ENCODE assay signal across 9 cellular contexts in the genomic region with DNA sequence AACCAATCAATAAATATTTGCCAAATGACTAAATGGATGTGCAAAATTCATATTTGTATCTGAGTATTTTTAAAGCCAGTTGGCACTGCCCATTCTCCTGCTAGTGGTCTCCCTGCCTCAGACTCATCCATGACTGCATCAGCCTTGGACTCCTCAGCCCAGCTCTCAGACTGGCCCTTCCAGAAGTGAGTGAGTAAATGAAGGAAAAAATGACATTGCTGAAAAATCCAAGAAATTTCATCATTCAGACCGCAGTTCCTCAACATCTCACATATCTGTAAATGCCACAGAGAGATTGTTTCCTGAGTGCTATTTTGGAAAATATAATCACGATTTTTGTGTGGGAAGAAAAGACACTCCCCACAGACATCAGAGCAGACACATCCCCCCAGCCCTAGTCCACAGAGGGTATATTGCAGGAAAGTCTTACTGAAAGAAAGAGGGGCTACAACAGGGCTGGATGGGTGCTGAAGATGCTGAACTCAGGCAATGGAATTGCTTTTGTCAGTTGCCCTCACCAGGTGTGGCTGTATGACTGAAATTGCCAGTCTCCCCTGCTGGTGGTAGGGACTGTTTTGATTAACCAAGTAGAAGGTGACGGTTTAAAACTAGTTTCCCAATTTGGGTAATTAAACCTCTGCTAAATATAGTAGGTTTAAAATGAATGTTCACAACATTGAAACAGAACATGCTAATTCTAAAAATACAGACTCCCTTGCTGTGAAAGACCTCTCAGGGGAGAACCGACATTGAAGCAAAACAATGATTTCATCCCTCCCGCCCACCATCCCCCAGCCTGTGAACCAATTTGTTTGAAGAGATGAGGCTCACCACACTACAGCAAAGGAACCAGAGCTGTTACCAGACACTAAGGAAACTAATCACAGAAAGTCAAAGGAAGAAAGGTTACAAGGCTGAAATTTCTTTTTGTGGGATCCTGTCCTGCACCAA.
DNase-seq lines count a peak whose midpoint lies in the region; ATAC-seq and TF ChIP-seq lines count a peak whose summit lies in the region.
"Had no signal": no experiment of that assay in that cellular context is flagged by ENCODE, and none has a peak within 500 bp of the region (broad histone marks: within the 10 kb centered on the region; RNA-seq: fewer than 3 reads in every experiment).

No MANE protein-coding gene starts in this region.

- TF ChIP-seq POLR2A in GM18505 (IDR thresholded peaks at IDR 0.05; ENCODE audit: borderline replicate concordance, extremely low read depth, insufficient read depth, insufficient read length): no peak

- CTCF ChIA-PET in activated CD8-positive, alpha-beta memory T cell treated with anti-CD3 and anti-CD28 coated beads, Interleukin-2, amount 10 ng/mL, durations not matched to agents 7 days and 5 days (lab: Charles Lee): no interaction called here
- CTCF ChIA-PET in CD4-positive, alpha-beta memory T cell (lab: Charles Lee; ENCODE audit: partially characterized antibody): no interaction called here

- no peaks in the 10 kb centered on the region for H3K27me3 ChIP-seq in CD4-positive, alpha-beta memory T cell (ENCODE audit: insufficient read depth, low read length)

- no peak overlapping the region for H3K27ac ChIP-seq in CD4-positive, alpha-beta memory T cell (ENCODE audit: low read depth, low read length)

- ATAC-seq in GM18505 (IDR thresholded peaks at IDR 0.05; ENCODE audit: unreplicated experiment): peak; percentile 87
- ATAC-seq in activated CD8-positive, alpha-beta memory T cell treated with anti-CD3 and anti-CD28 coated beads, Interleukin-2, amount 10 ng/mL, durations not matched to agents 7 days and 5 days: no peak

- no peak overlapping the region for H3K27ac Mint-ChIP-seq in activated CD8-positive, alpha-beta memory T cell treated with anti-CD3 and anti-CD28 coated beads, Interleukin-2, amount 10 ng/mL, durations not matched to agents 7 days and 5 days
- H3K27ac Mint-ChIP-seq in CD4-positive, alpha-beta memory T cell: no peak overlapping the region

- no peak overlapping the region for H3K4me3 ChIP-seq in CD4-positive, alpha-beta memory T cell (ENCODE audit: low read length in 2 of 2)

- POLR2A ChIA-PET in CD4-positive, alpha-beta memory T cell (lab: Charles Lee; ENCODE audit: partially characterized antibody): no interaction called here

- H3K4me1 ChIP-seq in CD4-positive, alpha-beta memory T cell (ENCODE audit: insufficient read depth, low read length): no peaks in the 10 kb centered on the region

- intact Hi-C loops in CD4-positive, alpha-beta memory T cell (cut with micrococcal nuclease): no loop called here

- no peak overlapping the region for H3K4me3 Mint-ChIP-seq in activated CD8-positive, alpha-beta memory T cell treated with anti-CD3 and anti-CD28 coated beads, Interleukin-2, amount 10 ng/mL, durations not matched to agents 7 days and 5 days
- H3K4me3 Mint-ChIP-seq in CD4-positive, alpha-beta memory T cell: no peak overlapping the region
- H3K4me3 Mint-ChIP-seq: central memory CD8-positive, alpha-beta T cell had no signal

- no peaks in the 10 kb centered on the region for H3K4me1 Mint-ChIP-seq in activated CD8-positive, alpha-beta memory T cell treated with anti-CD3 and anti-CD28 coated beads, Interleukin-2, amount 10 ng/mL, durations not matched to agents 7 days and 5 days
- H3K4me1 Mint-ChIP-seq in CD4-positive, alpha-beta memory T cell: no peaks in the 10 kb centered on the region

- no peaks in the 10 kb centered on the region for H3K9me3 ChIP-seq in CD4-positive, alpha-beta memory T cell (ENCODE audit: control insufficient read depth in 1 of 2, low read length in 2 of 2)

- no peaks in the 10 kb centered on the region for H3K27me3 Mint-ChIP-seq in activated CD8-positive, alpha-beta memory T cell treated with anti-CD3 and anti-CD28 coated beads, Interleukin-2, amount 10 ng/mL, durations not matched to agents 7 days and 5 days
- peaks cover 1 to 6% of the 10 kb centered on the region in 2 donors for H3K27me3 Mint-ChIP-seq in CD4-positive, alpha-beta memory T cell

- H3K36me3 ChIP-seq in CD4-positive, alpha-beta memory T cell (ENCODE audit: insufficient read depth, low read length): no peaks in the 10 kb centered on the region

- DNase-seq in HCEC 1CT (peak; percentile 61), NOMO-1 (lab: John Stamatoyannopoulos, UW; ENCODE audit: unreplicated experiment in 2 of 2) (peak; percentile 31 to 55), myocyte (ENCODE audit: low read depth) (peak; percentile 10), inferior parietal cortex (ENCODE audit: extremely low spot score) (no peak), MV-4-11 (lab: John Stamatoyannopoulos, UW) (no peak)
- DNase-seq in activated CD8-positive, alpha-beta memory T cell treated with anti-CD3 and anti-CD28 coated beads, Interleukin-2, amount 10 ng/mL, durations not matched to agents 7 days and 5 days: no peak
- no peak for DNase-seq in CD4-positive, alpha-beta memory T cell

- H3K36me3 Mint-ChIP-seq in activated CD8-positive, alpha-beta memory T cell treated with anti-CD3 and anti-CD28 coated beads, Interleukin-2, amount 10 ng/mL, durations not matched to agents 7 days and 5 days: no peaks in the 10 kb centered on the region
- no peaks in the 10 kb centered on the region for H3K36me3 Mint-ChIP-seq in CD4-positive, alpha-beta memory T cell

- H3K9me3 Mint-ChIP-seq in activated CD8-positive, alpha-beta memory T cell treated with anti-CD3 and anti-CD28 coated beads, Interleukin-2, amount 10 ng/mL, durations not matched to agents 7 days and 5 days (ENCODE audit: low read depth): no peaks in the 10 kb centered on the region
- peaks cover 0 to 3% (median 1%) of the 10 kb centered on the region in 8 donors for H3K9me3 Mint-ChIP-seq in CD4-positive, alpha-beta memory T cell

Comparison
In these comparisons a context has a peak if more than half of its experiments do, and no peak if none do; other contexts are left out.
1. DNase-seq: peak in HCEC 1CT (single experiment), NOMO-1 (2 of 2) and myocyte (single experiment); none in inferior parietal cortex (single experiment), MV-4-11 (single experiment), activated CD8-positive, alpha-beta memory T cell treated with anti-CD3 and anti-CD28 coated beads, Interleukin-2, amount 10 ng/mL, durations not matched to agents 7 days and 5 days (single experiment) and CD4-positive, alpha-beta memory T cell (0 of 5).